8 cellular contexts compared by ENCODE assay signal in the genomic region with DNA sequence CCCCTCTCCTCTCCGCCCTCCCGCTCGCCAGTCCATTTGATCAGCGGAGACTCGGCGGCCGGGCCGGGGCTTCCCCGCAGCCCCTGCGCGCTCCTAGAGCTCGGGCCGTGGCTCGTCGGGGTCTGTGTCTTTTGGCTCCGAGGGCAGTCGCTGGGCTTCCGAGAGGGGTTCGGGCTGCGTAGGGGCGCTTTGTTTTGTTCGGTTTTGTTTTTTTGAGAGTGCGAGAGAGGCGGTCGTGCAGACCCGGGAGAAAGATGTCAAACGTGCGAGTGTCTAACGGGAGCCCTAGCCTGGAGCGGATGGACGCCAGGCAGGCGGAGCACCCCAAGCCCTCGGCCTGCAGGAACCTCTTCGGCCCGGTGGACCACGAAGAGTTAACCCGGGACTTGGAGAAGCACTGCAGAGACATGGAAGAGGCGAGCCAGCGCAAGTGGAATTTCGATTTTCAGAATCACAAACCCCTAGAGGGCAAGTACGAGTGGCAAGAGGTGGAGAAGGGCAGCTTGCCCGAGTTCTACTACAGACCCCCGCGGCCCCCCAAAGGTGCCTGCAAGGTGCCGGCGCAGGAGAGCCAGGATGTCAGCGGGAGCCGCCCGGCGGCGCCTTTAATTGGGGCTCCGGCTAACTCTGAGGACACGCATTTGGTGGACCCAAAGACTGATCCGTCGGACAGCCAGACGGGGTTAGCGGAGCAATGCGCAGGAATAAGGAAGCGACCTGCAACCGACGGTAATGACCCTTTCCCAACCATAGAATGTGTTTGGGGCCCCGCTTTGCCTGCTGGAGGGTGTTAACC. TPM values are rescaled to one million over a fixed set of nuclear protein-coding genes. Genes with fewer than 3 reads are reported as not detected.
A peak's percentile ranks its signal among the peaks of the same experiment; 100 is the strongest.
DNase-seq lines count a peak whose midpoint lies in the region; ATAC-seq, FAIRE-seq and TF ChIP-seq lines count a peak whose summit lies in the region.

No MANE protein-coding gene starts in this region.

- H3K4me2 ChIP-seq in H1 (ENCODE audit: insufficient read depth in 1 of 2, low read depth in 2 of 2, low read length in 2 of 2) = peak overlapping the region; percentile 95 to 96

- ATAC-seq in HG03095 (IDR thresholded peaks at IDR 0.05; ENCODE audit: unreplicated experiment) (peak; percentile 1), GM18519 (IDR thresholded peaks at IDR 0.05; ENCODE audit: low FRiP score, unreplicated experiment) (no peak)

- no peak for TF ChIP-seq POLR2A in H1 (IDR thresholded peaks at IDR 0.05; ENCODE audit: control extremely low read depth in 1 of 2, low read depth in 2 of 2, low read length in 2 of 2)

- POLR2A ChIA-PET in H1 (lab: Charles Lee; ENCODE audit: partially characterized antibody) = interaction anchor here (0.7 to 1.3 kb wide), 4 partner anchors 9 to 631 kb away, joined by 3 to 5 read pairs (median 3); no protein-coding TSS in a partner anchor

- H2BK15ac ChIP-seq in H1 (ENCODE audit: low read length) = no peak overlapping the region

- no peak for TF ChIP-seq RAD21 in H1 (IDR thresholded peaks at IDR 0.05 in 1 of 2, conservative IDR thresholded peaks at IDR 0.05 in 1 of 2; ENCODE audit: low read depth in 2 of 2, low read length in 2 of 2)

- peaks cover 10 to 12% of the 10 kb centered on the region in 2 experiments for H4K20me1 ChIP-seq in H1 (replicated peaks in 1 of 2; ENCODE audit: control insufficient read depth in 1 of 2, insufficient read depth in 2 of 2, low read length in 2 of 2)

- no peak overlapping the region for H4K91ac ChIP-seq in H1 (replicated peaks; ENCODE audit: insufficient read length, low read length)

- peak; percentile 24 for DNase-seq in activated naive CD4-positive, alpha-beta T cell treated with Interleukin-2 at 50 U/mL for 16 hours
- no peak for DNase-seq in activated naive CD4-positive, alpha-beta T cell (lab: John Stamatoyannopoulos, UW)
- DNase-seq in SW480 (ENCODE audit: low spot score) = peak; percentile 62
- DNase-seq in H1 (ENCODE audit: low read depth in 1 of 2, low spot score in 2 of 2) = peak in 1 of 2 experiments; percentile 56
- peak in 1 of 2 experiments; percentile 68 for DNase-seq in mesothelial cell of epicardium (ENCODE audit: low spot score in 2 of 2, unreplicated experiment in 2 of 2)

- no peak for FAIRE-seq in H1 (lab: Jason Lieb, UNC)

- peaks cover 0 to 4% (median under 1%) of the 10 kb centered on the region in 4 experiments; a peak in 2 of 7 replicates for H3K27me3 ChIP-seq in H1 (replicated peaks in 1 of 4; ENCODE audit: control insufficient read depth in 3 of 4, extremely low read depth in 1 of 4, insufficient read depth in 3 of 4, low read length in 3 of 4)

- H3K4ac ChIP-seq in H1 (replicated peaks; ENCODE audit: insufficient read length, low read depth, low read length) = no peak overlapping the region

- no peaks in the 10 kb centered on the region for H3K27me3 Mint-ChIP-seq in mesothelial cell of epicardium (ENCODE audit: low read depth)

- H2BK5ac ChIP-seq in H1 (ENCODE audit: low read depth, low read length) = 0 out of 2 replicates have a peak overlapping the region, but pooled peaks have one; percentile 79

- H3K56ac ChIP-seq in H1 (replicated peaks; ENCODE audit: insufficient read length, low read depth, low read length) = peak overlapping the region; percentile 62

- H3K36me3 Mint-ChIP-seq in mesothelial cell of epicardium = peaks cover 9% of the 10 kb centered on the region

- H3K14ac ChIP-seq in H1 (ENCODE audit: insufficient read length) = no peak overlapping the region

- no peaks in the 10 kb centered on the region for H3K9me3 ChIP-seq in H1 (ENCODE audit: insufficient read depth in 2 of 2, low read depth in 1 of 2, low read length in 1 of 2)

- peaks cover 8 to 26% of the 10 kb centered on the region in 2 experiments; a peak in 3 of 4 replicates for H3K79me2 ChIP-seq in H1 (ENCODE audit: control insufficient read depth in 1 of 2, insufficient read depth in 2 of 2, low read length in 2 of 2)

- H3K18ac ChIP-seq in H1 (ENCODE audit: extremely low read depth, low read length) = peak overlapping the region; percentile 92

- H3K9ac ChIP-seq in H1 (replicated peaks in 1 of 4; ENCODE audit: extremely low read depth in 1 of 4, low read depth in 3 of 4, low read length in 3 of 4) = peak overlapping the region; percentile 82 to 88 (median 86)

- no peak overlapping the region for H2BK20ac ChIP-seq in H1 (ENCODE audit: low read length)

- no peak overlapping the region for H2AK5ac ChIP-seq in H1 (ENCODE audit: low read depth, low read length)

- H3K79me1 ChIP-seq in H1 (ENCODE audit: low read depth, low read length) = peaks cover 7% of the 10 kb centered on the region; the same call in 1 of the 2 replicates

- peaks cover 11% of the 10 kb centered on the region for H3K23me2 ChIP-seq in H1 (ENCODE audit: low read depth, low read length)

- H3K4me3 ChIP-seq in H1 (ENCODE audit: extremely low read depth in 1 of 4, insufficient read depth in 2 of 4, low read depth in 3 of 4, low read length in 4 of 4) (peak overlapping the region; percentile 89 to 99 (median 94)), urinary bladder (ENCODE audit: low read depth, low read length) (peak overlapping the region; percentile 81)

- CTCF ChIA-PET in H1 (lab: Charles Lee; ENCODE audit: partially characterized antibody) = interaction anchor here (0.7 to 2.4 kb wide), 4 partner anchors 12 to 111 kb away, joined by 3 to 12 read pairs (median 4); no protein-coding TSS in a partner anchor

- TF ChIP-seq CTCF in H1 (IDR thresholded peaks at IDR 0.05; ENCODE audit: control extremely low read depth in 1 of 3, insufficient read depth in 1 of 3, low read depth in 1 of 3, low read length in 3 of 3) (no peak), mesothelial cell of epicardium (IDR thresholded peaks at IDR 0.05; ENCODE audit: unreplicated experiment) (no peak)

- no peak overlapping the region for H2AFZ ChIP-seq in H1 (ENCODE audit: low read length)

- H2BK120ac ChIP-seq in H1 (replicated peaks; ENCODE audit: low read depth, low read length) = no peak overlapping the region

- H4K5ac ChIP-seq in H1 (ENCODE audit: insufficient read length, low read depth, low read length) = peak overlapping the region; percentile 94

- H3K27ac Mint-ChIP-seq in mesothelial cell of epicardium = peak overlapping the region; percentile 95

- no peak overlapping the region for H2BK12ac ChIP-seq in H1 (ENCODE audit: low read depth, low read length)

- peak overlapping the region; percentile 82 for H3K27ac ChIP-seq in H1 (ENCODE audit: low read depth, low read length)
- peak overlapping the region; percentile 99 for H3K27ac ChIP-seq in urinary bladder (ENCODE audit: low read depth)

- H4K8ac ChIP-seq in H1 (ENCODE audit: extremely low read depth, insufficient read depth, low read length) = peak overlapping the region; percentile 94; the same call in 1 of the 2 replicates

- peaks cover 57% of the 10 kb centered on the region for H3K4me1 Mint-ChIP-seq in mesothelial cell of epicardium

- H3K4me1 ChIP-seq in H1 (replicated peaks in 1 of 4; ENCODE audit: control insufficient read depth in 3 of 4, insufficient read depth in 4 of 4, low read length in 3 of 4) = peaks cover 5 to 23% (median 14%) of the 10 kb centered on the region in 4 experiments; a peak in 6 of 7 replicates
- no peaks in the 10 kb centered on the region for H3K4me1 ChIP-seq in urinary bladder (ENCODE audit: insufficient read depth)

- WGBS in H1 (ENCODE audit: extremely low coverage in 1 of 2, insufficient coverage in 1 of 2, insufficient read length in 1 of 2, insufficient replicate concordance in 2 of 2, low coverage in 1 of 2, low lambda C conversion rate in 2 of 2, missing lambda C conversion rate in 1 of 2), 2 experiments = 1% methylated on average over 61 of the region's 62 CpGs; no CpG with 5 or more reads in 1 of the 2 experiments
- WGBS in urinary bladder = under 1% methylated on average over 62 of the region's 62 CpGs

- H3K23ac ChIP-seq in H1 (ENCODE audit: insufficient read length) = no peak overlapping the region

- TF ChIP-seq EP300 in H1 (IDR thresholded peaks at IDR 0.05; ENCODE audit: borderline replicate concordance in 1 of 2, low read depth in 2 of 2, low read length in 2 of 2) = no peak

- H3K4me3 Mint-ChIP-seq in mesothelial cell of epicardium = peak overlapping the region; percentile 99

- H3K36me3 ChIP-seq in H1 (ENCODE audit: control insufficient read depth in 2 of 4, insufficient read depth in 4 of 4, low read length in 3 of 4) (peaks cover 0 to 40% (median 10%) of the 10 kb centered on the region in 4 experiments; a peak in 6 of 8 replicates), urinary bladder (ENCODE audit: insufficient read depth) (no peaks in the 10 kb centered on the region)

- H3K9me3 Mint-ChIP-seq in mesothelial cell of epicardium = no peaks in the 10 kb centered on the region

TF ChIP-seq in H1, 55 proteins besides CTCF, POLR2A, EP300 and RAD21 (continues in another document):
- TF ChIP-seq GABPA (IDR thresholded peaks at IDR 0.05; ENCODE audit: borderline replicate concordance, insufficient read depth, low read length) = no peak
- no peak for TF ChIP-seq RNF2 (IDR thresholded peaks at IDR 0.05; ENCODE audit: borderline replicate concordance, low read depth, low read length, missing control alignments, poor library complexity, severe bottlenecking)
- TF ChIP-seq RBBP5 (IDR thresholded peaks at IDR 0.05; ENCODE audit: borderline replicate concordance, low read depth, low read length) = peak; percentile 2; the same call in 1 of the 2 replicates

RNA-seq across cellular contexts. Expression of gene CDKN1B, which starts 0.6 kb away (rescaled TPM):
- 27.2 and 28.8 TPM in 2 replicates for total RNA-seq in H1 (2021; fragmentation: NEBNext Ultra II Directional; extraction: Animal tissue kit (Norgen Biotek cat#: 25700))
- polyA plus RNA-seq in H1 (2011; rRNA removed) (6.5 and 9.4 TPM in 2 replicates), urinary bladder (52.1 TPM)
- 11.1 TPM for polyA plus RNA-seq in H1 (2011; cell fraction: cytosol; rRNA removed)
- 9.4 TPM for polyA plus RNA-seq in H1 (2011; cell fraction: nucleus; rRNA removed)
- 14.5 to 18.1 TPM (median 17.0 TPM) in 4 replicates for polyA plus RNA-seq in H1 (2012, experiment 1 of 2)
- 8.3 TPM for polyA plus RNA-seq in H1 (2012, experiment 2 of 2)
- polyA plus RNA-seq in H1 (2013, experiment 1 of 2) = 15.1 TPM
- polyA plus RNA-seq in H1 (2013, experiment 2 of 2) = 14.9 TPM
- 4.2 and 6.1 TPM in 2 replicates for polyA minus RNA-seq in H1 (2011; rRNA and poly(A)+ RNA removed)
- polyA minus RNA-seq in H1 (2011; cell fraction: cytosol; rRNA and poly(A)+ RNA removed) = 18.7 TPM
- 11.4 TPM for polyA minus RNA-seq in H1 (2011; cell fraction: nucleus; rRNA and poly(A)+ RNA removed)
- total RNA-seq in mesothelial cell of epicardium (23.6 to 28.3 TPM (median 25.0 TPM) in 3 replicates), urinary bladder (73.6 TPM)

RNA-seq across cellular contexts. Expression of gene GPR19, which starts 21.8 kb away (rescaled TPM):
- 17.1 and 19.1 TPM in 2 replicates for total RNA-seq in H1 (2021; fragmentation: NEBNext Ultra II Directional; extraction: Animal tissue kit (Norgen Biotek cat#: 25700))
- polyA plus RNA-seq in H1 (2011; rRNA removed) (10.9 and 19.3 TPM in 2 replicates), urinary bladder (0.13 TPM)
- polyA plus RNA-seq in H1 (2011; cell fraction: cytosol; rRNA removed) = 13.2 TPM
- polyA plus RNA-seq in H1 (2011; cell fraction: nucleus; rRNA removed) = 9.3 TPM
- 12.8 to 15.4 TPM (median 14.3 TPM) in 4 replicates for polyA plus RNA-seq in H1 (2012, experiment 1 of 2)
- 2.7 TPM for polyA plus RNA-seq in H1 (2012, experiment 2 of 2)
- 20.5 TPM for polyA plus RNA-seq in H1 (2013, experiment 1 of 2)
- polyA plus RNA-seq in H1 (2013, experiment 2 of 2) = 21.2 TPM
- polyA minus RNA-seq in H1 (2011; rRNA and poly(A)+ RNA removed) = 27.4 and 30.6 TPM in 2 replicates
- 6.8 TPM for polyA minus RNA-seq in H1 (2011; cell fraction: cytosol; rRNA and poly(A)+ RNA removed)
- 21.1 TPM for polyA minus RNA-seq in H1 (2011; cell fraction: nucleus; rRNA and poly(A)+ RNA removed)
- total RNA-seq in mesothelial cell of epicardium (0.53 to 1.1 TPM (median 1.0 TPM) in 3 replicates), urinary bladder (1.1 TPM)

Comparison
In these comparisons a context has a peak if more than half of its experiments do, and no peak if none do; other contexts are left out.
1. DNase-seq: peak in activated naive CD4-positive, alpha-beta T cell treated with Interleukin-2 at 50 U/mL for 16 hours (single experiment) and SW480 (single experiment); none in activated naive CD4-positive, alpha-beta T cell (0 of 4).